Comparison of ENCODE assay signal across 1 cellular context in the genomic region with DNA sequence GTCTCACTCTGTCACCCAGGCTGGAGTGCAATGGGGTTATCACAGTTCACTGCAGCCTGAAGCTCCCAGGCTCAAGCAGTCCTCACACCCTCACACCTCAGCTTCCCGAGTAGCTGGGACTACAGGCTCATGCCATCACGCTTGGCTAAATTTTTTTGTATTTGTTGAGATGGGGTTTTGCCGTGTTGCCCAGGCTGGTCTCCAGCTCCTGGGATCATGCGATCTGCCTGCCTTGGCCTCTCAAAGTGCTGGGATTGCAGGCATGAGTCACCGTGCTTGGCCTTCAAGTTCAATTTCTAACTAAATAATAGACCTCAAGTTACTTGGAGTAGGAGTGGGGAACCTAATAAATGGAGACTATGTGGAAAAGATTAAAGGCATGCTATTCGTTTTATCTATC.
TF ChIP-seq lines count a peak whose summit lies in the region.

No MANE protein-coding gene starts in this region.

TF ChIP-seq in IMR-90, 13 proteins besides CTCF, POLR2A, EP300 and RAD21:
- TF ChIP-seq FOS (IDR thresholded peaks at IDR 0.05; ENCODE audit: low read depth, low read length): peak; percentile 49; the same call in 1 of the 2 replicates
- TF ChIP-seq, protein P1, sequence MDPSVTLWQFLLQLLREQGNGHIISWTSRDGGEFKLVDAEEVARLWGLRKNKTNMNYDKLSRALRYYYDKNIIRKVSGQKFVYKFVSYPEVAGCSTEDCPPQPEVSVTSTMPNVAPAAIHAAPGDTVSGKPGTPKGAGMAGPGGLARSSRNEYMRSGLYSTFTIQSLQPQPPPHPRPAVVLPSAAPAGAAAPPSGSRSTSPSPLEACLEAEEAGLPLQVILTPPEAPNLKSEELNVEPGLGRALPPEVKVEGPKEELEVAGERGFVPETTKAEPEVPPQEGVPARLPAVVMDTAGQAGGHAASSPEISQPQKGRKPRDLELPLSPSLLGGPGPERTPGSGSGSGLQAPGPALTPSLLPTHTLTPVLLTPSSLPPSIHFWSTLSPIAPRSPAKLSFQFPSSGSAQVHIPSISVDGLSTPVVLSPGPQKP (IDR thresholded peaks at IDR 0.05; ENCODE audit: borderline replicate concordance, low read depth, low read length): no peak
TF ChIP-seq in IMR-90: peak in this region for 1.
